In the genomic region with DNA sequence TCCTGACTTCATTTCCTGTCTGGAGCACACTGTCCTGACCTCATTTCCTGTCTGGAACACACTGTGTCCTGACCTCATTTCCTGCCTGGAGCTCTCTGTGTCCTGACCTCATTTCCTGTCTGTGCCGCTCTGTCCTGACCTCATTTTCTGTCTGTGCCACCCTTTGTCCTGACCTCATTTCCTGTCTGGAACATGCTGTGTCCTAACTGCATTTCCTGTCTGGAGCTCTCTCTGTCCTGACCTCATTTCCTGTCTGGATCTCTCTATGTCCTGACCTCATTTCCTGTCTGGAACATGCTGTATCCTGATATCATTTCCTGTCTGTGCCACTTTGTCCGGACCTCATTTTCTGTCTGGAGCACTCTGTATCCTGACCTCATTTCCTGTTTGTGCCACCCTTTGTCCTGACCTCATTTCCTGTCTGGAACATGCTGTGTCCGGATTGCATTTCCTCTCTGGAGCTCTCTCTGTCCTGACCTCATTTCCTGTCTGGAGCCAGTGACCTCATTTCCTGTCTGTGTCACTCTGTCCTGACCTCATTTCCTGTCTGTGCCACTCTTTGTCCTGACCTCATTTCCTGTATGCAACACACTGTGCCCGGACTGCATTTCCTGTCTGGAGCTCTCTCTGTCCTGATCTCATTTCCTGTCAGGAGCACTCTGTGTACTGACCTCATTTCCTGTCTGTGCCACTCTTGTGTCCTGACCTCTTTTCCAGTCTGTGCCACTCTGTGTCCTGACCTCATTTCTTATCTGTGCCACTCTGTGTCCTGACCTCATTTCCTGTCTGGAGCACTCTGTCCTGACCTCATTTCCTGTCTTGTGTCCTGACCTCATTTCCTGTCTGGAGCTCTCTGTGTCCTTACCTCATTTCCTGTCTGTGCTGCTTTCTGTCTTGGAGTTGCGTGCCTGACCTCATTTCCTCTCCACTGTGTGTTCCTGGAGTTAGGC, we compare ENCODE assay signal across 9 cellular contexts.
DNase-seq lines count a peak whose midpoint lies in the region; ATAC-seq and FAIRE-seq lines count a peak whose summit lies in the region.
"Had no signal": no experiment of that assay in that cellular context is flagged by ENCODE, and none has a peak within 500 bp of the region (broad histone marks: within the 10 kb centered on the region; RNA-seq: fewer than 3 reads in every experiment).

No MANE protein-coding gene starts in this region.

- H3K9me3 Mint-ChIP-seq in activated naive CD8-positive, alpha-beta T cell treated with anti-CD3 and anti-CD28 coated beads, Interleukin-2, amount 50 U/mL, for 24 hours, result no peaks in the 10 kb centered on the region

- H3K27ac Mint-ChIP-seq in activated naive CD8-positive, alpha-beta T cell treated with anti-CD3 and anti-CD28 coated beads, Interleukin-2, amount 50 U/mL, for 24 hours, result no peak overlapping the region
- H3K27ac Mint-ChIP-seq: activated naive CD8-positive, alpha-beta T cell had no signal

- peaks cover 59% of the 10 kb centered on the region for H3K4me1 Mint-ChIP-seq in activated naive CD8-positive, alpha-beta T cell treated with anti-CD3 and anti-CD28 coated beads, Interleukin-2, amount 50 U/mL, for 24 hours

- H3K4me3 Mint-ChIP-seq in activated naive CD8-positive, alpha-beta T cell treated with anti-CD3 and anti-CD28 coated beads, Interleukin-2, amount 50 U/mL, for 24 hours, result no peak overlapping the region
- H3K4me3 Mint-ChIP-seq: activated naive CD8-positive, alpha-beta T cell had no signal

- H3K36me3 Mint-ChIP-seq in activated naive CD8-positive, alpha-beta T cell treated with anti-CD3 and anti-CD28 coated beads, Interleukin-2, amount 50 U/mL, for 24 hours (ENCODE audit: low read depth), result peaks cover 11% of the 10 kb centered on the region

- FAIRE-seq in GM18507 (lab: Jason Lieb, UNC), result peak; percentile 93

- H3K27me3 Mint-ChIP-seq in activated naive CD8-positive, alpha-beta T cell treated with anti-CD3 and anti-CD28 coated beads, Interleukin-2, amount 50 U/mL, for 24 hours, result no peaks in the 10 kb centered on the region
- H3K27me3 Mint-ChIP-seq: activated naive CD8-positive, alpha-beta T cell had no signal

- DNase-seq in GM18507 (ENCODE audit: extremely low spot score, insufficient read length, low read depth) (no peak), T follicular helper cell (ENCODE audit: low read depth) (peak; percentile 78), kidney tubule cell (ENCODE audit: low spot score) (peak; percentile 84), germinal center (ENCODE audit: low spot score) (no peak), GM03348 (ENCODE audit: low spot score) (no peak)
- DNase-seq in activated naive CD8-positive, alpha-beta T cell treated with anti-CD3 and anti-CD28 coated beads, Interleukin-2, amount 50 U/mL, for 24 hours, result peak; percentile 68
- peak; percentile 34 for DNase-seq in stimulated activated CD8-positive, alpha-beta memory T cell treated with anti-CD3 and anti-CD28 coated beads, Interleukin-4, amount 100 ng/mL, for 24 hours (ENCODE audit: low read depth)

- peak; percentile 48 for ATAC-seq in HG03521 (IDR thresholded peaks at IDR 0.05; ENCODE audit: unreplicated experiment)
- ATAC-seq in activated naive CD8-positive, alpha-beta T cell treated with anti-CD3 and anti-CD28 coated beads, Interleukin-2, amount 50 U/mL, for 24 hours, result peak; percentile 64

Comparison
In these comparisons a context has a peak if more than half of its experiments do, and no peak if none do; other contexts are left out.
1. DNase-seq: peak in T follicular helper cell (single experiment), activated naive CD8-positive, alpha-beta T cell treated with anti-CD3 and anti-CD28 coated beads, Interleukin-2, amount 50 U/mL, for 24 hours (single experiment), kidney tubule cell (single experiment) and stimulated activated CD8-positive, alpha-beta memory T cell treated with anti-CD3 and anti-CD28 coated beads, Interleukin-4, amount 100 ng/mL, for 24 hours (single experiment); none in GM18507 (single experiment), germinal center (single experiment) and GM03348 (single experiment).